1 cellular context compared by ENCODE assay signal in genomic region chr5:151255621-151256286, GRCh38.
TF ChIP-seq lines count a peak whose summit lies in the region.

No MANE protein-coding gene starts in this region.

TF ChIP-seq in K562, 482 proteins besides CTCF, POLR2A, EP300 and RAD21 (continued from another document):
- TF ChIP-seq, protein P1, sequence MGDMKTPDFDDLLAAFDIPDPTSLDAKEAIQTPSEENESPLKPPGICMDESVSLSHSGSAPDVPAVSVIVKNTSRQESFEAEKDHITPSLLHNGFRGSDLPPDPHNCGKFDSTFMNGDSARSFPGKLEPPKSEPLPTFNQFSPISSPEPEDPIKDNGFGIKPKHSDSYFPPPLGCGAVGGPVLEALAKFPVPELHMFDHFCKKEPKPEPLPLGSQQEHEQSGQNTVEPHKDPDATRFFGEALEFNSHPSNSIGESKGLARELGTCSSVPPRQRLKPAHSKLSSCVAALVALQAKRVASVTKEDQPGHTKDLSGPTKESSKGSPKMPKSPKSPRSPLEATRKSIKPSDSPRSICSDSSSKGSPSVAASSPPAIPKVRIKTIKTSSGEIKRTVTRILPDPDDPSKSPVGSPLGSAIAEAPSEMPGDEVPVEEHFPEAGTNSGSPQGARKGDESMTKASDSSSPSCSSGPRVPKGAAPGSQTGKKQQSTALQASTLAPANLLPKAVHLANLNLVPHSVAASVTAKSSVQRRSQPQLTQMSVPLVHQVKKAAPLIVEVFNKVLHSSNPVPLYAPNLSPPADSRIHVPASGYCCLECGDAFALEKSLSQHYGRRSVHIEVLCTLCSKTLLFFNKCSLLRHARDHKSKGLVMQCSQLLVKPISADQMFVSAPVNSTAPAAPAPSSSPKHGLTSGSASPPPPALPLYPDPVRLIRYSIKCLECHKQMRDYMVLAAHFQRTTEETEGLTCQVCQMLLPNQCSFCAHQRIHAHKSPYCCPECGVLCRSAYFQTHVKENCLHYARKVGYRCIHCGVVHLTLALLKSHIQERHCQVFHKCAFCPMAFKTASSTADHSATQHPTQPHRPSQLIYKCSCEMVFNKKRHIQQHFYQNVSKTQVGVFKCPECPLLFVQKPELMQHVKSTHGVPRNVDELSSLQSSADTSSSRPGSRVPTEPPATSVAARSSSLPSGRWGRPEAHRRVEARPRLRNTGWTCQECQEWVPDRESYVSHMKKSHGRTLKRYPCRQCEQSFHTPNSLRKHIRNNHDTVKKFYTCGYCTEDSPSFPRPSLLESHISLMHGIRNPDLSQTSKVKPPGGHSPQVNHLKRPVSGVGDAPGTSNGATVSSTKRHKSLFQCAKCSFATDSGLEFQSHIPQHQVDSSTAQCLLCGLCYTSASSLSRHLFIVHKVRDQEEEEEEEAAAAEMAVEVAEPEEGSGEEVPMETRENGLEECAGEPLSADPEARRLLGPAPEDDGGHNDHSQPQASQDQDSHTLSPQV (IDR thresholded peaks at IDR 0.05): no peak
- TF ChIP-seq NONO (IDR thresholded peaks at IDR 0.05; ENCODE audit: low read depth in 2 of 2, low read length in 1 of 2) (no peak), JUNB (CRISPR knock-in tag; conservative IDR thresholded peaks at IDR 0.05) (no peak), COPS2 (conservative IDR thresholded peaks at IDR 0.05) (no peak), EHMT2 (IDR thresholded peaks at IDR 0.05) (no peak), RFX7 (CRISPR knock-in tag; IDR thresholded peaks at IDR 0.05) (no peak), E2F4 (CRISPR knock-in tag; IDR thresholded peaks at IDR 0.05; ENCODE audit: low read depth) (no peak), CBX5 (IDR thresholded peaks at IDR 0.05; ENCODE audit: borderline replicate concordance, low read depth) (no peak), PPARD (CRISPR knock-in tag; IDR thresholded peaks at IDR 0.05) (no peak), POLR2G (IDR thresholded peaks at IDR 0.05; ENCODE audit: low read depth, low read length) (no peak), CCAR2 (IDR thresholded peaks at IDR 0.05; ENCODE audit: low read depth, low read length) (no peak), TAL1 (IDR thresholded peaks at IDR 0.05) (no peak), NR2C1 (IDR thresholded peaks at IDR 0.05) (no peak), NR2C1 (tag; IDR thresholded peaks at IDR 0.05) (peak; percentile 50), SETDB1 (IDR thresholded peaks at IDR 0.05; ENCODE audit: low read length) (no peak), POLR2H (tag; IDR thresholded peaks at IDR 0.05; ENCODE audit: low read depth) (no peak), TCFL5 (CRISPR knock-in tag; conservative IDR thresholded peaks at IDR 0.05) (no peak), NCOR1 (IDR thresholded peaks at IDR 0.05) (no peak), HNRNPL (IDR thresholded peaks at IDR 0.05; ENCODE audit: low read depth, low read length) (no peak), GTF2F1 (IDR thresholded peaks at IDR 0.05; ENCODE audit: low read depth, low read length) (no peak), VEZF1 (CRISPR knock-in tag; IDR thresholded peaks at IDR 0.05) (peak; percentile 47; the same call in 1 of the 2 replicates), ZNF766 (CRISPR knock-in tag; conservative IDR thresholded peaks at IDR 0.05) (peak; percentile 80), ARID1B (IDR thresholded peaks at IDR 0.05) (peak; percentile 23; the same call in 1 of the 2 replicates), SRSF1 (IDR thresholded peaks at IDR 0.05; ENCODE audit: low read depth, low read length) (no peak), ELF1 (tag; IDR thresholded peaks at IDR 0.05) (no peak), STAG1 (CRISPR knock-in tag; IDR thresholded peaks at IDR 0.05; ENCODE audit: borderline replicate concordance) (no peak), MYC (IDR thresholded peaks at IDR 0.05; ENCODE audit: low read depth, low read length) (0 out of 2 replicates have a peak, but pooled peaks have one; percentile 24), MYC (CRISPR knock-in tag; IDR thresholded peaks at IDR 0.05; ENCODE audit: borderline replicate concordance, low read depth) (no peak), SPI1 (IDR thresholded peaks at IDR 0.05; ENCODE audit: borderline replicate concordance, low read depth, low read length) (peak; percentile 47; the same call in 1 of the 2 replicates), NEUROD1 (IDR thresholded peaks at IDR 0.05; ENCODE audit: borderline replicate concordance, low read depth, low read length, partially characterized antibody) (no peak), MTA2 (IDR thresholded peaks at IDR 0.05; ENCODE audit: low read depth) (no peak), JUN (IDR thresholded peaks at IDR 0.05; ENCODE audit: borderline replicate concordance, low read depth, low read length) (no peak), JUN (CRISPR knock-in tag; IDR thresholded peaks at IDR 0.05; ENCODE audit: borderline replicate concordance) (no peak), RFX5 (IDR thresholded peaks at IDR 0.05; ENCODE audit: low read depth, low read length) (no peak), ZBED1 (IDR thresholded peaks at IDR 0.05) (no peak), RCOR1 (IDR thresholded peaks at IDR 0.05; ENCODE audit: borderline replicate concordance in 1 of 2, low read depth in 2 of 2, low read length in 2 of 2) (peak in 1 of 2 experiments; percentile 69; a peak in 1 of 4 replicates)
- TF ChIP-seq, protein P2, sequence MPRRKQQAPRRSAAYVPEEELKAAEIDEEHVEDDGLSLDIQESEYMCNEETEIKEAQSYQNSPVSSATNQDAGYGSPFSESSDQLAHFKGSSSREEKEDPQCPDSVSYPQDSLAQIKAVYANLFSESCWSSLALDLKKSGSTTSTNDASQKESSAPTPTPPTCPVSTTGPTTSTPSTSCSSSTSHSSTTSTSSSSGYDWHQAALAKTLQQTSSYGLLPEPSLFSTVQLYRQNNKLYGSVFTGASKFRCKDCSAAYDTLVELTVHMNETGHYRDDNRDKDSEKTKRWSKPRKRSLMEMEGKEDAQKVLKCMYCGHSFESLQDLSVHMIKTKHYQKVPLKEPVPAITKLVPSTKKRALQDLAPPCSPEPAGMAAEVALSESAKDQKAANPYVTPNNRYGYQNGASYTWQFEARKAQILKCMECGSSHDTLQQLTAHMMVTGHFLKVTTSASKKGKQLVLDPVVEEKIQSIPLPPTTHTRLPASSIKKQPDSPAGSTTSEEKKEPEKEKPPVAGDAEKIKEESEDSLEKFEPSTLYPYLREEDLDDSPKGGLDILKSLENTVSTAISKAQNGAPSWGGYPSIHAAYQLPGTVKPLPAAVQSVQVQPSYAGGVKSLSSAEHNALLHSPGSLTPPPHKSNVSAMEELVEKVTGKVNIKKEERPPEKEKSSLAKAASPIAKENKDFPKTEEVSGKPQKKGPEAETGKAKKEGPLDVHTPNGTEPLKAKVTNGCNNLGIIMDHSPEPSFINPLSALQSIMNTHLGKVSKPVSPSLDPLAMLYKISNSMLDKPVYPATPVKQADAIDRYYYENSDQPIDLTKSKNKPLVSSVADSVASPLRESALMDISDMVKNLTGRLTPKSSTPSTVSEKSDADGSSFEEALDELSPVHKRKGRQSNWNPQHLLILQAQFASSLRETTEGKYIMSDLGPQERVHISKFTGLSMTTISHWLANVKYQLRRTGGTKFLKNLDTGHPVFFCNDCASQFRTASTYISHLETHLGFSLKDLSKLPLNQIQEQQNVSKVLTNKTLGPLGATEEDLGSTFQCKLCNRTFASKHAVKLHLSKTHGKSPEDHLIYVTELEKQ (CRISPR knock-in tag; IDR thresholded peaks at IDR 0.05): no peak
- TF ChIP-seq, protein P3, sequence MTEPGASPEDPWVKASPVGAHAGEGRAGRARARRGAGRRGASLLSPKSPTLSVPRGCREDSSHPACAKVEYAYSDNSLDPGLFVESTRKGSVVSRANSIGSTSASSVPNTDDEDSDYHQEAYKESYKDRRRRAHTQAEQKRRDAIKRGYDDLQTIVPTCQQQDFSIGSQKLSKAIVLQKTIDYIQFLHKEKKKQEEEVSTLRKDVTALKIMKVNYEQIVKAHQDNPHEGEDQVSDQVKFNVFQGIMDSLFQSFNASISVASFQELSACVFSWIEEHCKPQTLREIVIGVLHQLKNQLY (CRISPR knock-in tag; conservative IDR thresholded peaks at IDR 0.05): no peak
- TF ChIP-seq, protein P4, sequence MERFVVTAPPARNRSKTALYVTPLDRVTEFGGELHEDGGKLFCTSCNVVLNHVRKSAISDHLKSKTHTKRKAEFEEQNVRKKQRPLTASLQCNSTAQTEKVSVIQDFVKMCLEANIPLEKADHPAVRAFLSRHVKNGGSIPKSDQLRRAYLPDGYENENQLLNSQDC (CRISPR knock-in tag; IDR thresholded peaks at IDR 0.05): no peak
- TF ChIP-seq, protein P5, sequence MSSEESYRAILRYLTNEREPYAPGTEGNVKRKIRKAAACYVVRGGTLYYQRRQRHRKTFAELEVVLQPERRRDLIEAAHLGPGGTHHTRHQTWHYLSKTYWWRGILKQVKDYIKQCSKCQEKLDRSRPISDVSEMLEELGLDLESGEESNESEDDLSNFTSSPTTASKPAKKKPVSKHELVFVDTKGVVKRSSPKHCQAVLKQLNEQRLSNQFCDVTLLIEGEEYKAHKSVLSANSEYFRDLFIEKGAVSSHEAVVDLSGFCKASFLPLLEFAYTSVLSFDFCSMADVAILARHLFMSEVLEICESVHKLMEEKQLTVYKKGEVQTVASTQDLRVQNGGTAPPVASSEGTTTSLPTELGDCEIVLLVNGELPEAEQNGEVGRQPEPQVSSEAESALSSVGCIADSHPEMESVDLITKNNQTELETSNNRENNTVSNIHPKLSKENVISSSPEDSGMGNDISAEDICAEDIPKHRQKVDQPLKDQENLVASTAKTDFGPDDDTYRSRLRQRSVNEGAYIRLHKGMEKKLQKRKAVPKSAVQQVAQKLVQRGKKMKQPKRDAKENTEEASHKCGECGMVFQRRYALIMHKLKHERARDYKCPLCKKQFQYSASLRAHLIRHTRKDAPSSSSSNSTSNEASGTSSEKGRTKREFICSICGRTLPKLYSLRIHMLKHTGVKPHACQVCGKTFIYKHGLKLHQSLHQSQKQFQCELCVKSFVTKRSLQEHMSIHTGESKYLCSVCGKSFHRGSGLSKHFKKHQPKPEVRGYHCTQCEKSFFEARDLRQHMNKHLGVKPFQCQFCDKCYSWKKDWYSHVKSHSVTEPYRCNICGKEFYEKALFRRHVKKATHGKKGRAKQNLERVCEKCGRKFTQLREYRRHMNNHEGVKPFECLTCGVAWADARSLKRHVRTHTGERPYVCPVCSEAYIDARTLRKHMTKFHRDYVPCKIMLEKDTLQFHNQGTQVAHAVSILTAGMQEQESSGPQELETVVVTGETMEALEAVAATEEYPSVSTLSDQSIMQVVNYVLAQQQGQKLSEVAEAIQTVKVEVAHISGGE (CRISPR knock-in tag; IDR thresholded peaks at IDR 0.05): no peak
